In genomic region chr4:73067971-73068394, GRCh38 we compare ENCODE assay signal across 8 cellular contexts. TPM values are rescaled to one million over a fixed set of nuclear protein-coding genes. Genes with fewer than 3 reads are reported as not detected.
DNase-seq lines count a peak whose midpoint lies in the region; ATAC-seq and TF ChIP-seq lines count a peak whose summit lies in the region.

No MANE protein-coding gene starts in this region.

- in situ Hi-C loops in brain microvascular endothelial cell (cut with HindIII; ENCODE audit: low pct_ligation_motif_present, low sequenced_read_pairs), result no loop called here

- peaks cover 4% of the 10 kb centered on the region for H3K36me3 ChIP-seq in BE2C
- H3K36me3 ChIP-seq in KMS-11 (ENCODE audit: insufficient read depth), result no peaks in the 10 kb centered on the region
- H3K36me3 ChIP-seq in brain microvascular endothelial cell (replicated peaks), result no peaks in the 10 kb centered on the region
- no peaks in the 10 kb centered on the region for H3K36me3 ChIP-seq in uterus

- H3K4me1 ChIP-seq in BE2C (no peaks in the 10 kb centered on the region), KMS-11 (ENCODE audit: low read depth, poor library complexity, severe bottlenecking) (peaks cover 57% of the 10 kb centered on the region), mononuclear cell (ENCODE audit: insufficient read depth, low read length) (peaks cover 17% of the 10 kb centered on the region), uterus (no peaks in the 10 kb centered on the region)

- H3K27me3 ChIP-seq in BE2C (no peaks in the 10 kb centered on the region), KMS-11 (ENCODE audit: insufficient read depth, low read depth) (no peaks in the 10 kb centered on the region), brain microvascular endothelial cell (replicated peaks) (no peaks in the 10 kb centered on the region), mononuclear cell (ENCODE audit: insufficient read depth, low read length) (no peaks in the 10 kb centered on the region), uterus (no peaks in the 10 kb centered on the region)

- TF ChIP-seq CTCF in BE2C (IDR thresholded peaks at IDR 0.05; ENCODE audit: low read depth, low read length) (no peak), KMS-11 (conservative IDR thresholded peaks at IDR 0.05; ENCODE audit: low read depth, low read length) (no peak), brain microvascular endothelial cell (IDR thresholded peaks at IDR 0.05; ENCODE audit: low read depth, low read length, missing control alignments) (no peak), uterus (IDR thresholded peaks at IDR 0.05) (no peak)

- H3K9ac ChIP-seq in KMS-11, result peak overlapping the region; percentile 96

- no peak for ATAC-seq in HG03442 (IDR thresholded peaks at IDR 0.05; ENCODE audit: unreplicated experiment)

- H3K9me3 ChIP-seq in BE2C, result no peaks in the 10 kb centered on the region
- no peaks in the 10 kb centered on the region for H3K9me3 ChIP-seq in mononuclear cell (ENCODE audit: low read depth, low read length)
- no peaks in the 10 kb centered on the region for H3K9me3 ChIP-seq in uterus

- peak overlapping the region; percentile 98 for H3K27ac ChIP-seq in KMS-11
- H3K27ac ChIP-seq in brain microvascular endothelial cell, result peak overlapping the region; percentile 74
- H3K27ac ChIP-seq in uterus, result peak overlapping the region; percentile 90 to 94

- intact Hi-C loops in uterus (cut with DNase I; ENCODE audit: low total_unique reads), result loop anchor here (5.0 kb wide), 1 partner anchor 189 kb away; the partner anchor contains the start of gene ANKRD17

- H4K20me1 ChIP-seq in KMS-11 (ENCODE audit: insufficient read depth), result no peaks in the 10 kb centered on the region

- peak overlapping the region; percentile 59 for H2AFZ ChIP-seq in KMS-11 (ENCODE audit: low read depth)

- H3K4me2 ChIP-seq in KMS-11, result peak overlapping the region; percentile 98

- H3K4me3 ChIP-seq in BE2C (ENCODE audit: low read depth, low read length), result peak overlapping the region; percentile 87
- peak overlapping the region; percentile 4 for H3K4me3 ChIP-seq in KMS-11 (IDR thresholded peaks at IDR 0.05; ENCODE audit: insufficient read depth, low read depth, low read length)
- H3K4me3 ChIP-seq in brain microvascular endothelial cell (ENCODE audit: low read depth, low read length), result peak overlapping the region; percentile 78
- H3K4me3 ChIP-seq in mononuclear cell (ENCODE audit: low read length), result peak overlapping the region; percentile 57
- H3K4me3 ChIP-seq in uterus, result peak overlapping the region; percentile 81 to 89

- no peak for TF ChIP-seq POLR2A in uterus (IDR thresholded peaks at IDR 0.05)

- DNase-seq in BE2C (no peak), brain microvascular endothelial cell (no peak), uterus (no peak), NCI-H1694 treated with DMSO at 0.1 percent for 48 hours (lab: John Stamatoyannopoulos, UW) (no peak), DMS114 treated with DMSO at 0.1 percent for 48 hours (lab: John Stamatoyannopoulos, UW; ENCODE audit: unreplicated experiment) (no peak)

- no peaks in the 10 kb centered on the region; the same call in 1 of the 2 replicates for H3K79me2 ChIP-seq in KMS-11 (ENCODE audit: insufficient read depth, low read depth)

RNA-seq across cellular contexts. Expression of gene COX18, which starts 1.5 kb away (rescaled TPM):
- polyA plus RNA-seq in BE2C (2012; ENCODE audit: insufficient read depth, insufficient read length, low read depth), result 13.1 TPM
- 13.7 TPM for total RNA-seq in mononuclear cell
- 10 to 100 TPM in 3 of 4 donors, 1 to 10 TPM in 1; 5.6 to 33.5 (median 16.0) TPM for total RNA-seq in uterus

Comparison
In these comparisons a context has a peak if more than half of its experiments do, and no peak if none do; other contexts are left out.
1. H3K4me3 ChIP-seq: peak in every context shown above with its lines; median percentile 87 in BE2C; 85 in uterus; 78 in brain microvascular endothelial cell; 57 in mononuclear cell; 4 in KMS-11.